ENCODE assay signal across 14 cellular contexts in genomic region chr13:84651288-84651687, GRCh38.
DNase-seq lines count a peak whose midpoint lies in the region; ATAC-seq, FAIRE-seq and TF ChIP-seq lines count a peak whose summit lies in the region.
"Had no signal": no experiment of that assay in that cellular context is flagged by ENCODE, and none has a peak within 500 bp of the region (broad histone marks: within the 10 kb centered on the region; RNA-seq: fewer than 3 reads in every experiment).

No MANE protein-coding gene starts in this region.

- WGBS in esophagus squamous epithelium, 2 donors, result 44 to 58% methylated on average over 3 to 4 of the region's 5 CpGs

- H3K9me3 ChIP-seq in upper lobe of right lung, result no peaks in the 10 kb centered on the region
- H3K9me3 ChIP-seq in esophagus squamous epithelium, result no peaks in the 10 kb centered on the region
- H3K9me3 ChIP-seq: BE2C, colonic mucosa had no signal

- FAIRE-seq in urothelium cell line (lab: Jason Lieb, UNC), result no peak

- intact Hi-C loops in left ventricle myocardium superior (cut with micrococcal nuclease) (no loop called here), cardiac septum (cut with DNase I) (no loop called here), upper lobe of right lung (cut with DNase I) (no loop called here), esophagus squamous epithelium (cut with DNase I) (no loop called here)

- TF ChIP-seq CTCF in fibroblast of the aortic adventitia (IDR thresholded peaks at IDR 0.05; ENCODE audit: insufficient read depth, low read length) (no peak), upper lobe of right lung (IDR thresholded peaks at IDR 0.05) (no peak), esophagus squamous epithelium (IDR thresholded peaks at IDR 0.05) (no peak)

- no peak for TF ChIP-seq POLR2A in esophagus squamous epithelium (IDR thresholded peaks at IDR 0.05)

- ATAC-seq in left ventricle myocardium superior, result peak; percentile 27
- ATAC-seq in upper lobe of right lung, result no peak

- H3K27me3 ChIP-seq in upper lobe of right lung (no peaks in the 10 kb centered on the region), esophagus squamous epithelium (no peaks in the 10 kb centered on the region)
- H3K27me3 ChIP-seq: BE2C, colonic mucosa had no signal

- H3K4me1 ChIP-seq in upper lobe of right lung (no peaks in the 10 kb centered on the region), esophagus squamous epithelium (no peaks in the 10 kb centered on the region)
- H3K4me1 ChIP-seq: BE2C, colonic mucosa had no signal

- H3K4me3 ChIP-seq in fibroblast of the aortic adventitia (ENCODE audit: low read depth, low read length), result no peak overlapping the region
- H3K4me3 ChIP-seq in upper lobe of right lung, result no peak overlapping the region
- no peak overlapping the region for H3K4me3 ChIP-seq in esophagus squamous epithelium
- H3K4me3 ChIP-seq: colonic mucosa had no signal

- DNase-seq in left ventricle myocardium superior (no peak), cardiac septum (ENCODE audit: low spot score) (no peak), T1000 (lab: John Stamatoyannopoulos, UW) (peak; percentile 64), fibroblast of the aortic adventitia (ENCODE audit: low read depth) (peak; percentile 81), urothelium cell line (ENCODE audit: low spot score) (peak; percentile 5), nucleus accumbens (lab: John Stamatoyannopoulos, UW) (no peak), upper lobe of right lung (no peak), esophagus squamous epithelium (lab: John Stamatoyannopoulos, UW) (no peak)
- DNase-seq: activated CD4-positive, alpha-beta T cell treated with anti-CD3 and anti-CD28 coated beads, Interleukin-2, amount 50 U/mL, for 4 hours; BE2C; colonic mucosa; GDM1; OCI-M1; T-helper 2 cell had no signal

- H3K36me3 ChIP-seq in upper lobe of right lung (no peaks in the 10 kb centered on the region), esophagus squamous epithelium (no peaks in the 10 kb centered on the region)
- H3K36me3 ChIP-seq: BE2C, colonic mucosa had no signal

- H3K27ac ChIP-seq in upper lobe of right lung (no peak overlapping the region), esophagus squamous epithelium (no peak overlapping the region)
- H3K27ac ChIP-seq: colonic mucosa had no signal

Comparison
In these comparisons a context has a peak if more than half of its experiments do, and no peak if none do; other contexts are left out.
1. DNase-seq: peak in T1000 (single experiment), fibroblast of the aortic adventitia (single experiment) and urothelium cell line (single experiment); none in left ventricle myocardium superior (single experiment), cardiac septum (single experiment), nucleus accumbens (0 of 56), upper lobe of right lung (single experiment) and esophagus squamous epithelium (single experiment).